ENCODE assay signal across 8 cellular contexts in genomic region chr1:16960560-16961296, GRCh38. TPM values are rescaled to one million over a fixed set of nuclear protein-coding genes. Genes with fewer than 3 reads are reported as not detected.
DNase-seq lines count a peak whose midpoint lies in the region; ATAC-seq and TF ChIP-seq lines count a peak whose summit lies in the region.

No MANE protein-coding gene starts in this region.

- no peak for TF ChIP-seq POLR2A in gastrocnemius medialis (IDR thresholded peaks at IDR 0.05)

- no CpG with 5 or more reads among the region's 57 CpGs for WGBS in iPS DF 6.9 (ENCODE audit: insufficient coverage, insufficient read length)

- in situ Hi-C loops in ACHN (cut with HindIII; ENCODE audit: low pct_ligation_motif_present, low pct_unique_long_range_greater_than_20kb, low sequenced_read_pairs), result no loop called here
- in situ Hi-C loops in gastrocnemius medialis (cut with MboI; ENCODE audit: low sequenced_read_pairs in 4 of 4), result loop anchor here in 1 of 4 donors (5.0 kb wide), 1 partner anchor 87 kb away; no protein-coding TSS in a partner anchor

- H3K36me3 ChIP-seq in iPS DF 6.9 (ENCODE audit: control insufficient read depth, insufficient read depth, low read length) (peaks cover 19% of the 10 kb centered on the region), gastrocnemius medialis (peaks cover 0 to 10% of the 10 kb centered on the region in 2 donors)

- intact Hi-C loops in gastrocnemius medialis (cut with DNase I; ENCODE audit: low total_unique reads), result loop anchor here (1.0 kb wide), 1 partner anchor 9 kb away; no protein-coding TSS in a partner anchor

- H3K4me1 ChIP-seq in iPS DF 6.9 (ENCODE audit: control insufficient read depth, insufficient read depth, low read length) (no peaks in the 10 kb centered on the region), gastrocnemius medialis (peaks cover 6% of the 10 kb centered on the region in 2 donors)

- DNase-seq in ACHN (peak; percentile 83), LHCN-M2 (ENCODE audit: low read depth) (peak; percentile 62), T-helper 1 cell (peak; percentile 55 to 78 (median 66)), amniotic stem cell (lab: John Stamatoyannopoulos, UW) (peak; percentile 56), iPS DF 6.9 (ENCODE audit: low read depth, low spot score) (peak; percentile 74), gastrocnemius medialis (peak; percentile 56 to 68)

- H3K9me3 ChIP-seq in iPS DF 6.9 (ENCODE audit: control insufficient read depth, insufficient read depth, low read length) (no peaks in the 10 kb centered on the region), gastrocnemius medialis (no peaks in the 10 kb centered on the region)

- H3K4me3 ChIP-seq in iPS DF 6.9 (ENCODE audit: low read length) (peak overlapping the region; percentile 42; the same call in 1 of the 2 replicates), gastrocnemius medialis (peak overlapping the region; percentile 21 to 45 (median 36))

- H3K27ac ChIP-seq in iPS DF 6.9 (ENCODE audit: low read length) (no peak overlapping the region), gastrocnemius medialis (peak overlapping the region in 2 of 4 donors; percentile 9 to 31)

- peak; percentile 55 for ATAC-seq in GM19023 (IDR thresholded peaks at IDR 0.05; ENCODE audit: unreplicated experiment)
- ATAC-seq in gastrocnemius medialis, result peak; percentile 55 to 75
- no peak for ATAC-seq in GM21515 (IDR thresholded peaks at IDR 0.05; ENCODE audit: unreplicated experiment)

- TF ChIP-seq CTCF in gastrocnemius medialis (IDR thresholded peaks at IDR 0.05 in 4 of 5, conservative IDR thresholded peaks at IDR 0.05 in 1 of 5), result peak; percentile 46 to 68 (median 59)

- H3K27me3 ChIP-seq in iPS DF 6.9 (ENCODE audit: control insufficient read depth, insufficient read depth, low read length), result no peaks in the 10 kb centered on the region
- H3K27me3 ChIP-seq in gastrocnemius medialis, result no peaks in the 10 kb centered on the region

RNA-seq across cellular contexts. Expression of gene MFAP2, which starts 19.7 kb away (rescaled TPM):
- total RNA-seq in LHCN-M2 (2014; rRNA removed) (5.8 and 12.9 TPM in 2 replicates), gastrocnemius medialis (1 to 10 TPM in 1 of 4 donors, under 1 TPM in 2, not detected in 1; 0.34 to 1.8 (median 0.36) TPM)
- 13.3 TPM for polyA plus RNA-seq in LHCN-M2 (2012)

RNA-seq across cellular contexts. Expression of gene CROCC, which starts 39.0 kb away (rescaled TPM):
- total RNA-seq in LHCN-M2 (2014; rRNA removed), result 9.4 and 12.3 TPM in 2 replicates
- polyA plus RNA-seq in LHCN-M2 (2012), result 5.6 TPM
- 1 to 10 TPM; 3.0 to 8.0 (median 5.3) TPM for total RNA-seq in gastrocnemius medialis

RNA-seq across cellular contexts. Expression of gene ATP13A2, which starts 51.0 kb away (rescaled TPM):
- 167 and 211 TPM in 2 replicates for total RNA-seq in LHCN-M2 (2014; rRNA removed)
- 168 TPM for polyA plus RNA-seq in LHCN-M2 (2012)
- total RNA-seq in gastrocnemius medialis, result 10 to 100 TPM; 17.9 to 37.0 (median 26.8) TPM
